ENCODE assay signal across 7 cellular contexts in the genomic region with DNA sequence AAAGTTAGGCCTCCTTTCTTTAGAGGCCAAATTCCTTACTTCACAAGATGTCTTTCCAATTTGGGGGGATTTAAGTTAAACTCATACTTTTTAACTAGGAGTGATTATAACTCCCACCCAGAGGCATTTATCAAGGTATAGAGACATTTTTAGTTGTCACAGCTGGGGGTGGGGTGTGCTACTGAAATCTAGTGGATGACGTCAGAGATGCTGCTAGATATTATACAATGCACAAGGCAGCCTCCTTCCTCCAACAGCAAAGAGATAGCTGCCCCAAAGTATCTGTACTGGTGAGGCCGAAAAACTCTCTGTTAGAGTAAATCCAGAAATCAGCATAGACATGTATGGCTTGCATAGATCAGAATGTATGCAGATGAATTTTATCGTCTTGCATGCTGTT.
"Had no signal": no experiment of that assay in that cellular context is flagged by ENCODE, and none has a peak within 500 bp of the region (broad histone marks: within the 10 kb centered on the region; RNA-seq: fewer than 3 reads in every experiment).

No MANE protein-coding gene starts in this region.

- H3K27ac ChIP-seq: HL-60, KMS-11 had no signal

- H3K4me3 ChIP-seq: K562 had no signal

- H3K4me2 ChIP-seq: KMS-11 had no signal

- DNase-seq: IMR-90, KBM-7, KG1 had no signal

- FAIRE-seq: HTR-8/SVneo, K562 had no signal

- H3K9ac ChIP-seq: KMS-11 had no signal

- ATAC-seq: K562 had no signal
